ENCODE assay signal across 8 cellular contexts in genomic region chr9:38160613-38161215, GRCh38.
DNase-seq lines count a peak whose midpoint lies in the region; ATAC-seq and TF ChIP-seq lines count a peak whose summit lies in the region.

No MANE protein-coding gene starts in this region.

- H3K9me3 Mint-ChIP-seq in activated naive CD8-positive, alpha-beta T cell treated with anti-CD3 and anti-CD28 coated beads for 36 hours: no peaks in the 10 kb centered on the region

- no peak overlapping the region for H3K4me2 ChIP-seq in smooth muscle cell

- H3K4me1 Mint-ChIP-seq in activated naive CD8-positive, alpha-beta T cell treated with anti-CD3 and anti-CD28 coated beads for 36 hours: peaks cover 3% of the 10 kb centered on the region

- H3K36me3 ChIP-seq in left ventricle myocardium inferior (no peaks in the 10 kb centered on the region), smooth muscle cell (ENCODE audit: low read depth) (no peaks in the 10 kb centered on the region)

- ATAC-seq in SK-N-SH treated with all-trans-retinoic acid at 6 μM for 48 hours: peak; percentile 92

- TF ChIP-seq CTCF in left ventricle myocardium inferior (IDR thresholded peaks at IDR 0.05; ENCODE audit: borderline replicate concordance) (peak; percentile 89), smooth muscle cell (IDR thresholded peaks at IDR 0.05; ENCODE audit: borderline replicate concordance, insufficient read depth, poor library complexity, severe bottlenecking) (peak; percentile 86)

- no peaks in the 10 kb centered on the region for H3K27me3 ChIP-seq in left ventricle myocardium inferior (ENCODE audit: low read depth)
- no peaks in the 10 kb centered on the region for H3K27me3 ChIP-seq in smooth muscle cell (ENCODE audit: low read depth)

- no peak overlapping the region for H3K27ac ChIP-seq in left ventricle myocardium inferior (replicated peaks)
- H3K27ac ChIP-seq in smooth muscle cell (ENCODE audit: low read depth): no peak overlapping the region

- H3F3A ChIP-seq in smooth muscle cell (ENCODE audit: low read depth): no peaks in the 10 kb centered on the region

- no peak overlapping the region for H3K4me3 Mint-ChIP-seq in activated naive CD8-positive, alpha-beta T cell treated with anti-CD3 and anti-CD28 coated beads for 36 hours

- H3K27ac Mint-ChIP-seq in activated naive CD8-positive, alpha-beta T cell treated with anti-CD3 and anti-CD28 coated beads for 36 hours: no peak overlapping the region

- DNase-seq in DMS53 (lab: John Stamatoyannopoulos, UW) (peak; percentile 72), HT1080 (ENCODE audit: low read depth) (peak; percentile 20), left ventricle myocardium inferior (peak; percentile 36), smooth muscle cell (lab: John Stamatoyannopoulos, UW; ENCODE audit: unreplicated experiment) (no peak), GF-D8 (lab: John Stamatoyannopoulos, UW) (no peak), NCI-H187 treated with DMSO at 0.1 percent for 48 hours (lab: John Stamatoyannopoulos, UW) (no peak)
- DNase-seq in activated naive CD8-positive, alpha-beta T cell treated with anti-CD3 and anti-CD28 coated beads for 36 hours: peak; percentile 60

- H2AFZ ChIP-seq in smooth muscle cell (ENCODE audit: low read depth): no peak overlapping the region

- H3K9ac ChIP-seq in smooth muscle cell (ENCODE audit: low read depth): no peak overlapping the region

- H3K4me3 ChIP-seq in left ventricle myocardium inferior: no peak overlapping the region
- H3K4me3 ChIP-seq in smooth muscle cell: no peak overlapping the region

- H3K4me1 ChIP-seq in left ventricle myocardium inferior: no peaks in the 10 kb centered on the region
- H3K4me1 ChIP-seq in smooth muscle cell (ENCODE audit: low read depth): no peaks in the 10 kb centered on the region

- no peaks in the 10 kb centered on the region for H3K36me3 Mint-ChIP-seq in activated naive CD8-positive, alpha-beta T cell treated with anti-CD3 and anti-CD28 coated beads for 36 hours

- H4K20me1 ChIP-seq in smooth muscle cell (ENCODE audit: low read depth): no peaks in the 10 kb centered on the region

- H3K27me3 Mint-ChIP-seq in activated naive CD8-positive, alpha-beta T cell treated with anti-CD3 and anti-CD28 coated beads for 36 hours: no peaks in the 10 kb centered on the region

- intact Hi-C loops in left ventricle myocardium inferior (cut with micrococcal nuclease): loop anchor here (5.0 to 10.0 kb wide), 2 partner anchors 76 to 248 kb away; no protein-coding TSS in a partner anchor

- H3K79me2 ChIP-seq in smooth muscle cell (ENCODE audit: low read depth): no peaks in the 10 kb centered on the region

- WGBS in smooth muscle cell (ENCODE audit: low lambda C conversion rate): 31% methylated on average over 9 of the region's 9 CpGs

- H3K9me3 ChIP-seq in left ventricle myocardium inferior (replicated peaks): no peaks in the 10 kb centered on the region
- no peaks in the 10 kb centered on the region for H3K9me3 ChIP-seq in smooth muscle cell (replicated peaks; ENCODE audit: low read depth)

TF ChIP-seq in SK-N-SH treated with all-trans-retinoic acid at 6 μM for 48 hours, 23 proteins besides CTCF, POLR2A, EP300 and RAD21:
- no peak for TF ChIP-seq BACH2 (CRISPR knock-in tag; IDR thresholded peaks at IDR 0.05; ENCODE audit: borderline replicate concordance)
- TF ChIP-seq SNAI2 (CRISPR knock-in tag; IDR thresholded peaks at IDR 0.05): no peak
- no peak for TF ChIP-seq TCF4 (CRISPR knock-in tag; IDR thresholded peaks at IDR 0.05; ENCODE audit: borderline replicate concordance)
- TF ChIP-seq ESRRG (CRISPR knock-in tag; IDR thresholded peaks at IDR 0.05): no peak

Comparison
In these comparisons a context has a peak if more than half of its experiments do, and no peak if none do; other contexts are left out.
1. DNase-seq: peak in DMS53 (single experiment), HT1080 (single experiment), activated naive CD8-positive, alpha-beta T cell treated with anti-CD3 and anti-CD28 coated beads for 36 hours (single experiment) and left ventricle myocardium inferior (single experiment); none in smooth muscle cell (single experiment), GF-D8 (single experiment) and NCI-H187 treated with DMSO at 0.1 percent for 48 hours (single experiment).